12 cellular contexts compared by ENCODE assay signal in genomic region chr1:241637046-241637590, GRCh38. TPM values are rescaled to one million over a fixed set of nuclear protein-coding genes. Genes with fewer than 3 reads are reported as not detected.
DNase-seq lines count a peak whose midpoint lies in the region; ATAC-seq and TF ChIP-seq lines count a peak whose summit lies in the region.
"Had no signal": no experiment of that assay in that cellular context is flagged by ENCODE, and none has a peak within 500 bp of the region (broad histone marks: within the 10 kb centered on the region; RNA-seq: fewer than 3 reads in every experiment).

No MANE protein-coding gene starts in this region.

- H3K4me1 Mint-ChIP-seq in activated naive CD4-positive, alpha-beta T cell treated with anti-CD3 and anti-CD28 coated beads, Interleukin-2, amount 50 U/mL, for 24 hours = peaks cover 55% of the 10 kb centered on the region
- peaks cover 55% of the 10 kb centered on the region for H3K4me1 Mint-ChIP-seq in activated CD8-positive, alpha-beta T cell treated with anti-CD3 and anti-CD28 coated beads for 36 hours (ENCODE audit: low read depth)
- peaks cover 52% of the 10 kb centered on the region for H3K4me1 Mint-ChIP-seq in stimulated activated naive CD8-positive, alpha-beta T cell treated with anti-CD3 and anti-CD28 coated beads, Interleukin-15, amount 100 ng/mL, for 72 hours

- CTCF ChIA-PET in activated CD8-positive, alpha-beta T cell treated with anti-CD3 and anti-CD28 coated beads for 36 hours (lab: Charles Lee) = interaction anchor here (2.1 to 2.9 kb wide), 2 partner anchors 10 to 26 kb away, joined by 7 to 8 read pairs; no protein-coding TSS in a partner anchor

- ATAC-seq in activated CD8-positive, alpha-beta T cell treated with anti-CD3 and anti-CD28 coated beads for 36 hours = no peak
- ATAC-seq in stimulated activated naive CD8-positive, alpha-beta T cell treated with anti-CD3 and anti-CD28 coated beads, Interleukin-15, amount 100 ng/mL, for 72 hours = no peak
- ATAC-seq in sciatic nerve (no peak), gastrocnemius medialis (no peak)

- TF ChIP-seq CTCF in activated CD8-positive, alpha-beta T cell treated with anti-CD3 and anti-CD28 coated beads for 36 hours (IDR thresholded peaks at IDR 0.05) = no peak
- no peak for TF ChIP-seq CTCF in hepatocyte (IDR thresholded peaks at IDR 0.05; ENCODE audit: poor library complexity)
- no peak for TF ChIP-seq CTCF in gastrocnemius medialis (IDR thresholded peaks at IDR 0.05 in 4 of 5, conservative IDR thresholded peaks at IDR 0.05 in 1 of 5)

- H3K36me3 ChIP-seq in hepatocyte (replicated peaks; ENCODE audit: insufficient read depth, low read depth) (no peaks in the 10 kb centered on the region), gastrocnemius medialis (no peaks in the 10 kb centered on the region)

- no peaks in the 10 kb centered on the region for H3K9me2 ChIP-seq in hepatocyte (replicated peaks; ENCODE audit: insufficient read depth)

- in situ Hi-C loops in gastrocnemius medialis (cut with MboI; ENCODE audit: low sequenced_read_pairs in 4 of 4) = loop anchor here in 3 of 4 donors (10.0 to 25.0 kb wide), 2 partner anchors 112 to 200 kb away; partner anchors contain the start of gene EXO1 (in 2 of the 3)

- no peaks in the 10 kb centered on the region for H4K20me1 ChIP-seq in hepatocyte (ENCODE audit: insufficient read depth, poor library complexity, severe bottlenecking)

- H3K27me3 ChIP-seq in hepatocyte (no peaks in the 10 kb centered on the region), gastrocnemius medialis (no peaks in the 10 kb centered on the region)

- DNase-seq in activated naive CD4-positive, alpha-beta T cell (lab: John Stamatoyannopoulos, UW) = no peak
- no peak for DNase-seq in activated CD8-positive, alpha-beta T cell treated with anti-CD3 and anti-CD28 coated beads for 36 hours
- DNase-seq in hepatocyte (ENCODE audit: low spot score) (no peak), DMS53 (lab: John Stamatoyannopoulos, UW) (no peak), sciatic nerve (ENCODE audit: low spot score) (no peak), gastrocnemius medialis (no peak)
- no peak for DNase-seq in stimulated activated naive CD8-positive, alpha-beta T cell treated with anti-CD3 and anti-CD28 coated beads, Interleukin-15, amount 100 ng/mL, for 72 hours
- DNase-seq: foreskin melanocyte, NCI-H1417, substantia nigra had no signal

- peak overlapping the region; percentile 80 for H3K4me2 ChIP-seq in hepatocyte

- no peak overlapping the region for H3K27ac Mint-ChIP-seq in activated naive CD4-positive, alpha-beta T cell treated with anti-CD3 and anti-CD28 coated beads, Interleukin-2, amount 50 U/mL, for 24 hours
- no peak overlapping the region for H3K27ac Mint-ChIP-seq in activated CD8-positive, alpha-beta T cell treated with anti-CD3 and anti-CD28 coated beads for 36 hours
- no peak overlapping the region for H3K27ac Mint-ChIP-seq in stimulated activated naive CD8-positive, alpha-beta T cell treated with anti-CD3 and anti-CD28 coated beads, Interleukin-15, amount 100 ng/mL, for 72 hours

- H3K4me3 ChIP-seq in hepatocyte (no peak overlapping the region), gastrocnemius medialis (no peak overlapping the region)
- H3K4me3 ChIP-seq: lung had no signal

- no peak overlapping the region for H2AFZ ChIP-seq in hepatocyte

- no peak overlapping the region for H3K27ac ChIP-seq in hepatocyte
- H3K27ac ChIP-seq in gastrocnemius medialis = no peak overlapping the region

- no peaks in the 10 kb centered on the region for H3K9me3 ChIP-seq in hepatocyte (ENCODE audit: low read depth)
- H3K9me3 ChIP-seq in gastrocnemius medialis = no peaks in the 10 kb centered on the region

- H3K4me3 Mint-ChIP-seq in activated naive CD4-positive, alpha-beta T cell treated with anti-CD3 and anti-CD28 coated beads, Interleukin-2, amount 50 U/mL, for 24 hours = peak overlapping the region; percentile 82
- H3K4me3 Mint-ChIP-seq in activated CD8-positive, alpha-beta T cell treated with anti-CD3 and anti-CD28 coated beads for 36 hours = peak overlapping the region; percentile 91
- peak overlapping the region; percentile 11 to 89 for H3K4me3 Mint-ChIP-seq in stimulated activated naive CD8-positive, alpha-beta T cell treated with anti-CD3 and anti-CD28 coated beads, Interleukin-15, amount 100 ng/mL, for 72 hours

- no peaks in the 10 kb centered on the region for H3K27me3 Mint-ChIP-seq in activated naive CD4-positive, alpha-beta T cell treated with anti-CD3 and anti-CD28 coated beads, Interleukin-2, amount 50 U/mL, for 24 hours
- no peaks in the 10 kb centered on the region for H3K27me3 Mint-ChIP-seq in activated CD8-positive, alpha-beta T cell treated with anti-CD3 and anti-CD28 coated beads for 36 hours
- H3K27me3 Mint-ChIP-seq in stimulated activated naive CD8-positive, alpha-beta T cell treated with anti-CD3 and anti-CD28 coated beads, Interleukin-15, amount 100 ng/mL, for 72 hours = no peaks in the 10 kb centered on the region

- H3K79me2 ChIP-seq in hepatocyte = peaks cover 35% of the 10 kb centered on the region

- intact Hi-C loops in activated CD8-positive, alpha-beta T cell treated with anti-CD3 and anti-CD28 coated beads for 36 hours (cut with micrococcal nuclease) = no loop called here
- intact Hi-C loops in sciatic nerve (cut with DNase I) = no loop called here
- intact Hi-C loops in gastrocnemius medialis (cut with DNase I; ENCODE audit: low total_unique reads) = no loop called here

- H3K9me3 Mint-ChIP-seq in activated naive CD4-positive, alpha-beta T cell treated with anti-CD3 and anti-CD28 coated beads, Interleukin-2, amount 50 U/mL, for 24 hours = no peaks in the 10 kb centered on the region
- H3K9me3 Mint-ChIP-seq in activated CD8-positive, alpha-beta T cell treated with anti-CD3 and anti-CD28 coated beads for 36 hours = peaks cover 4% of the 10 kb centered on the region
- H3K9me3 Mint-ChIP-seq in stimulated activated naive CD8-positive, alpha-beta T cell treated with anti-CD3 and anti-CD28 coated beads, Interleukin-15, amount 100 ng/mL, for 72 hours = peaks cover 5 to 6% of the 10 kb centered on the region in 2 donors

- peaks cover 13% of the 10 kb centered on the region for H3K36me3 Mint-ChIP-seq in activated naive CD4-positive, alpha-beta T cell treated with anti-CD3 and anti-CD28 coated beads, Interleukin-2, amount 50 U/mL, for 24 hours
- peaks cover 46% of the 10 kb centered on the region for H3K36me3 Mint-ChIP-seq in activated CD8-positive, alpha-beta T cell treated with anti-CD3 and anti-CD28 coated beads for 36 hours (ENCODE audit: low read depth)

- H3K4me1 ChIP-seq in hepatocyte (ENCODE audit: insufficient read depth) (peaks cover 24% of the 10 kb centered on the region), gastrocnemius medialis (peaks cover 11 to 23% of the 10 kb centered on the region in 2 donors)

- POLR2A ChIA-PET in activated CD8-positive, alpha-beta T cell treated with anti-CD3 and anti-CD28 coated beads for 36 hours (lab: Charles Lee) = no interaction called here

- no peak for TF ChIP-seq POLR2A in gastrocnemius medialis (IDR thresholded peaks at IDR 0.05)

RNA-seq across cellular contexts. Expression of gene CHML, which starts 3.1 kb away (rescaled TPM):
- 10 to 100 TPM; 20.3 to 24.7 TPM for total RNA-seq in activated CD8-positive, alpha-beta T cell treated with anti-CD3 and anti-CD28 coated beads for 36 hours
- 20.9 and 21.1 TPM in 2 replicates for total RNA-seq in hepatocyte
- 3.9 and 4.4 TPM in 2 replicates for polyA plus RNA-seq in hepatocyte
- total RNA-seq in sciatic nerve = 12.0 TPM
- total RNA-seq in gastrocnemius medialis = 1 to 10 TPM; 3.2 to 6.5 (median 4.8) TPM

RNA-seq across cellular contexts. Expression of gene OPN3, which starts 3.1 kb away (rescaled TPM):
- 10 to 100 TPM in 1 of 2 experiments, 1 to 10 TPM in 1; 9.9 to 11.8 TPM for total RNA-seq in activated CD8-positive, alpha-beta T cell treated with anti-CD3 and anti-CD28 coated beads for 36 hours
- total RNA-seq in hepatocyte = 39.6 and 40.0 TPM in 2 replicates
- 73.2 and 75.8 TPM in 2 replicates for polyA plus RNA-seq in hepatocyte
- total RNA-seq in sciatic nerve = 16.9 TPM
- 1 to 10 TPM; 4.6 to 9.6 (median 5.8) TPM for total RNA-seq in gastrocnemius medialis

RNA-seq across cellular contexts. Expression of gene WDR64, which starts 15.0 kb away (rescaled TPM):
- total RNA-seq in activated CD8-positive, alpha-beta T cell treated with anti-CD3 and anti-CD28 coated beads for 36 hours = not detected
- total RNA-seq in hepatocyte (0.07 TPM in 1 of 2 replicates, not detected in the other), sciatic nerve (not detected), gastrocnemius medialis (under 1 TPM in 1 of 4 donors, not detected in 3; 0.22 TPM)
- not detected in 2 replicates for polyA plus RNA-seq in hepatocyte
- total RNA-seq: lung had no signal
- polyA plus RNA-seq: lung had no signal
